ENCODE assay signal across 9 cellular contexts in genomic region chrX:38221391-38221929, GRCh38. TPM values are rescaled to one million over a fixed set of nuclear protein-coding genes. Genes with fewer than 3 reads are reported as not detected.
DNase-seq lines count a peak whose midpoint lies in the region; ATAC-seq, FAIRE-seq and TF ChIP-seq lines count a peak whose summit lies in the region.
"Had no signal": no experiment of that assay in that cellular context is flagged by ENCODE, and none has a peak within 500 bp of the region (broad histone marks: within the 10 kb centered on the region; RNA-seq: fewer than 3 reads in every experiment).

No MANE protein-coding gene starts in this region.

- no peaks in the 10 kb centered on the region for H3K27me3 ChIP-seq in brain microvascular endothelial cell (replicated peaks)
- peaks cover 6% of the 10 kb centered on the region; the same call in 1 of the 2 replicates for H3K27me3 ChIP-seq in iPS DF 6.9 (ENCODE audit: control insufficient read depth, insufficient read depth, low read length)

- no peaks in the 10 kb centered on the region for H3K9me3 Mint-ChIP-seq in HFFc6
- no peaks in the 10 kb centered on the region for H3K9me3 Mint-ChIP-seq in stimulated activated naive B cell treated with anti-CD40 and anti-IgM and Interleukin-4, amounts not matched to agents 10 μg/mL and 1 μg/mL and 100 μg/mL, for 72 hours

- H3K36me3 ChIP-seq in brain microvascular endothelial cell (replicated peaks), result no peaks in the 10 kb centered on the region
- H3K36me3 ChIP-seq in iPS DF 6.9 (ENCODE audit: control insufficient read depth, insufficient read depth, low read length), result no peaks in the 10 kb centered on the region

- H3K27ac ChIP-seq in brain microvascular endothelial cell, result no peak overlapping the region
- H3K27ac ChIP-seq in iPS DF 6.9 (ENCODE audit: low read length), result no peak overlapping the region
- H3K27ac ChIP-seq: SK-N-MC had no signal

- no peaks in the 10 kb centered on the region for H3K9me3 ChIP-seq in iPS DF 6.9 (ENCODE audit: control insufficient read depth, insufficient read depth, low read length)

- peaks cover 3% of the 10 kb centered on the region; the same call in 1 of the 2 replicates for H3K27me3 Mint-ChIP-seq in HFFc6 (ENCODE audit: insufficient read depth)
- peaks cover 33 to 53% of the 10 kb centered on the region in 2 donors for H3K27me3 Mint-ChIP-seq in stimulated activated naive B cell treated with anti-CD40 and anti-IgM and Interleukin-4, amounts not matched to agents 10 μg/mL and 1 μg/mL and 100 μg/mL, for 72 hours

- no peaks in the 10 kb centered on the region for H3K36me3 Mint-ChIP-seq in HFFc6 (ENCODE audit: low read depth)
- no peaks in the 10 kb centered on the region for H3K36me3 Mint-ChIP-seq in stimulated activated naive B cell treated with anti-CD40 and anti-IgM and Interleukin-4, amounts not matched to agents 10 μg/mL and 1 μg/mL and 100 μg/mL, for 72 hours

- in situ Hi-C loops in brain microvascular endothelial cell (cut with HindIII; ENCODE audit: low pct_ligation_motif_present, low sequenced_read_pairs), result no loop called here

- ATAC-seq in stimulated activated naive B cell treated with anti-CD40 and anti-IgM and Interleukin-4, amounts not matched to agents 10 μg/mL and 1 μg/mL and 100 μg/mL, for 72 hours (replicated peaks), result no peak

- no CpG with 5 or more reads among the region's 10 CpGs for WGBS in iPS DF 6.9 (ENCODE audit: insufficient coverage, insufficient read length)

- H3K4me3 Mint-ChIP-seq in HFFc6, result peak overlapping the region; percentile 90
- peak overlapping the region; percentile 73 for H3K4me3 Mint-ChIP-seq in stimulated activated naive B cell treated with anti-CD40 and anti-IgM and Interleukin-4, amounts not matched to agents 10 μg/mL and 1 μg/mL and 100 μg/mL, for 72 hours

- no peak for TF ChIP-seq CTCF in HFFc6 (IDR thresholded peaks at IDR 0.05)
- TF ChIP-seq CTCF in brain microvascular endothelial cell (IDR thresholded peaks at IDR 0.05; ENCODE audit: low read depth, low read length, missing control alignments), result no peak

- H3K4me1 Mint-ChIP-seq in HFFc6 (ENCODE audit: low read depth), result peaks cover 24% of the 10 kb centered on the region
- H3K4me1 Mint-ChIP-seq in stimulated activated naive B cell treated with anti-CD40 and anti-IgM and Interleukin-4, amounts not matched to agents 10 μg/mL and 1 μg/mL and 100 μg/mL, for 72 hours, result peaks cover 3 to 15% of the 10 kb centered on the region in 2 donors

- no peak for FAIRE-seq in frontal cortex (lab: Jason Lieb, UNC)

- peaks cover 2% of the 10 kb centered on the region; the same call in 1 of the 2 replicates for H3K4me1 ChIP-seq in iPS DF 6.9 (ENCODE audit: control insufficient read depth, insufficient read depth, low read length)

- no peak for DNase-seq in HFFc6
- DNase-seq in brain microvascular endothelial cell, result no peak
- DNase-seq in iPS DF 6.9 (ENCODE audit: low read depth, low spot score), result no peak
- no peak for DNase-seq in stimulated activated naive B cell treated with anti-CD40 and anti-IgM and Interleukin-4, amounts not matched to agents 10 μg/mL and 1 μg/mL and 100 μg/mL, for 72 hours
- DNase-seq in NK-92 (lab: John Stamatoyannopoulos, UW; ENCODE audit: unreplicated experiment), result no peak
- no peak for DNase-seq in hippocampal formation (lab: John Stamatoyannopoulos, UW)
- DNase-seq in frontal cortex (ENCODE audit: low spot score in 2 of 2), result no peak
- DNase-seq: activated CD4-positive, alpha-beta T cell treated with anti-CD3 and anti-CD28 coated beads, Interleukin-2, amount 50 U/mL, for 4 hours had no signal

- no peak overlapping the region for H3K27ac Mint-ChIP-seq in HFFc6
- no peak overlapping the region for H3K27ac Mint-ChIP-seq in stimulated activated naive B cell treated with anti-CD40 and anti-IgM and Interleukin-4, amounts not matched to agents 10 μg/mL and 1 μg/mL and 100 μg/mL, for 72 hours

- H3K4me3 ChIP-seq in brain microvascular endothelial cell (ENCODE audit: low read depth, low read length) (peak overlapping the region; percentile 68), iPS DF 6.9 (ENCODE audit: low read length) (peak overlapping the region; percentile 57; the same call in 1 of the 2 replicates)

RNA-seq across cellular contexts. Expression of gene SRPX, which starts 0.8 kb away (rescaled TPM):
- total RNA-seq in HFFc6 (2021; fragmentation: NEBNext Ultra II Directional; extraction: Animal tissue kit (Norgen Biotek cat#: 25700)), result 10 to 100 TPM; 10.6 to 47.2 (median 42.4) TPM
- total RNA-seq in frontal cortex, result 2.4 TPM
